Comparison of ENCODE assay signal across 1 cellular context in genomic region chr3:71955549-71956373, GRCh38.
TF ChIP-seq lines count a peak whose summit lies in the region.

No MANE protein-coding gene starts in this region.

TF ChIP-seq in SK-N-SH, 30 proteins besides CTCF, POLR2A, EP300 and RAD21 (continued from another document):
- TF ChIP-seq EZH2phosphoT487 (IDR thresholded peaks at IDR 0.05; ENCODE audit: borderline replicate concordance, low read depth) (no peak), SMC3 (IDR thresholded peaks at IDR 0.05; ENCODE audit: low read depth, low read length) (peak; percentile 87), POLR2AphosphoS5 (IDR thresholded peaks at IDR 0.05; ENCODE audit: low read depth, low read length) (no peak), RXRA (IDR thresholded peaks at IDR 0.05; ENCODE audit: borderline replicate concordance, low read depth) (no peak; the same call in 1 of the 2 replicates), MXI1 (IDR thresholded peaks at IDR 0.05; ENCODE audit: low read depth, low read length) (no peak), GATA2 (CRISPR knock-in tag; IDR thresholded peaks at IDR 0.05) (peak; percentile 87), TAF1 (IDR thresholded peaks at IDR 0.05; ENCODE audit: borderline replicate concordance, low read depth, low read length) (no peak), IRF3 (IDR thresholded peaks at IDR 0.05; ENCODE audit: low read depth, low read length) (no peak)
- TF ChIP-seq, protein P1, sequence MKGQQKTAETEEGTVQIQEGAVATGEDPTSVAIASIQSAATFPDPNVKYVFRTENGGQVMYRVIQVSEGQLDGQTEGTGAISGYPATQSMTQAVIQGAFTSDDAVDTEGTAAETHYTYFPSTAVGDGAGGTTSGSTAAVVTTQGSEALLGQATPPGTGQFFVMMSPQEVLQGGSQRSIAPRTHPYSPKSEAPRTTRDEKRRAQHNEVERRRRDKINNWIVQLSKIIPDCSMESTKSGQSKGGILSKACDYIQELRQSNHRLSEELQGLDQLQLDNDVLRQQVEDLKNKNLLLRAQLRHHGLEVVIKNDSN (IDR thresholded peaks at IDR 0.05; ENCODE audit: borderline replicate concordance, low read depth): no peak
- TF ChIP-seq, protein P2, sequence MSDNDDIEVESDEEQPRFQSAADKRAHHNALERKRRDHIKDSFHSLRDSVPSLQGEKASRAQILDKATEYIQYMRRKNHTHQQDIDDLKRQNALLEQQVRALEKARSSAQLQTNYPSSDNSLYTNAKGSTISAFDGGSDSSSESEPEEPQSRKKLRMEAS (IDR thresholded peaks at IDR 0.05; ENCODE audit: low read depth): no peak; the same call in 1 of the 2 replicates
- TF ChIP-seq, protein P3, sequence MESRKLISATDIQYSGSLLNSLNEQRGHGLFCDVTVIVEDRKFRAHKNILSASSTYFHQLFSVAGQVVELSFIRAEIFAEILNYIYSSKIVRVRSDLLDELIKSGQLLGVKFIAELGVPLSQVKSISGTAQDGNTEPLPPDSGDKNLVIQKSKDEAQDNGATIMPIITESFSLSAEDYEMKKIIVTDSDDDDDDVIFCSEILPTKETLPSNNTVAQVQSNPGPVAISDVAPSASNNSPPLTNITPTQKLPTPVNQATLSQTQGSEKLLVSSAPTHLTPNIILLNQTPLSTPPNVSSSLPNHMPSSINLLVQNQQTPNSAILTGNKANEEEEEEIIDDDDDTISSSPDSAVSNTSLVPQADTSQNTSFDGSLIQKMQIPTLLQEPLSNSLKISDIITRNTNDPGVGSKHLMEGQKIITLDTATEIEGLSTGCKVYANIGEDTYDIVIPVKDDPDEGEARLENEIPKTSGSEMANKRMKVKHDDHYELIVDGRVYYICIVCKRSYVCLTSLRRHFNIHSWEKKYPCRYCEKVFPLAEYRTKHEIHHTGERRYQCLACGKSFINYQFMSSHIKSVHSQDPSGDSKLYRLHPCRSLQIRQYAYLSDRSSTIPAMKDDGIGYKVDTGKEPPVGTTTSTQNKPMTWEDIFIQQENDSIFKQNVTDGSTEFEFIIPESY (IDR thresholded peaks at IDR 0.05; ENCODE audit: borderline replicate concordance, low read depth): no peak
